Comparison of ENCODE assay signal across 9 cellular contexts in genomic region chr1:226655251-226656163, GRCh38.
DNase-seq lines count a peak whose midpoint lies in the region; ATAC-seq and TF ChIP-seq lines count a peak whose summit lies in the region.
"Had no signal": no experiment of that assay in that cellular context is flagged by ENCODE, and none has a peak within 500 bp of the region (broad histone marks: within the 10 kb centered on the region; RNA-seq: fewer than 3 reads in every experiment).

No MANE protein-coding gene starts in this region.

- H3K27ac ChIP-seq in DOHH2 (ENCODE audit: low read depth, low read length) (no peak overlapping the region), HUES6 (ENCODE audit: low read depth, low read length) (peak overlapping the region; percentile 51; the same call in 1 of the 2 replicates)

- H3K36me3 Mint-ChIP-seq in activated CD4-positive, alpha-beta memory T cell treated with anti-CD3 and anti-CD28 coated beads, Interleukin-2, amount 10 ng/mL, durations not matched to agents 7 days and 5 days (ENCODE audit: low read depth) = peaks cover 8% of the 10 kb centered on the region

- H3K9ac ChIP-seq in HUES6 (ENCODE audit: low read length) = peak overlapping the region; percentile 80

- POLR2A ChIA-PET in activated CD4-positive, alpha-beta memory T cell treated with anti-CD3 and anti-CD28 coated beads, Interleukin-2, amount 10 ng/mL, durations not matched to agents 7 days and 5 days (lab: Charles Lee) = interaction anchor here (1.4 to 3.9 kb wide), 3 partner anchors 8 to 248 kb away, joined by 3 to 51 read pairs (median 8); partner anchors contain the start of gene PARP1

- H3K27me3 ChIP-seq in DOHH2 (ENCODE audit: control insufficient read depth, low read length) = no peaks in the 10 kb centered on the region
- no peaks in the 10 kb centered on the region for H3K27me3 ChIP-seq in HUES6 (ENCODE audit: control insufficient read depth, insufficient read depth, low read length)
- H3K27me3 ChIP-seq: cardiac muscle cell had no signal

- H3K4me3 ChIP-seq in DOHH2 (ENCODE audit: low read length) (peak overlapping the region; percentile 76), HUES6 (ENCODE audit: low read depth, low read length) (no peak overlapping the region), mucosa of descending colon (no peak overlapping the region)
- H3K4me3 ChIP-seq: cardiac muscle cell had no signal

- H3K36me3 ChIP-seq in DOHH2 (ENCODE audit: control insufficient read depth, low read length) (peaks cover 53% of the 10 kb centered on the region), HUES6 (ENCODE audit: control insufficient read depth, insufficient read depth, low read length) (no peaks in the 10 kb centered on the region), mucosa of descending colon (ENCODE audit: low read depth) (no peaks in the 10 kb centered on the region)
- H3K36me3 ChIP-seq: cardiac muscle cell had no signal

- H3K9me3 Mint-ChIP-seq in activated CD4-positive, alpha-beta memory T cell treated with anti-CD3 and anti-CD28 coated beads, Interleukin-2, amount 10 ng/mL, durations not matched to agents 7 days and 5 days = no peaks in the 10 kb centered on the region

- H3K9me3 ChIP-seq in DOHH2 (ENCODE audit: control insufficient read depth, insufficient read depth, low read length) = no peaks in the 10 kb centered on the region
- no peaks in the 10 kb centered on the region for H3K9me3 ChIP-seq in HUES6 (ENCODE audit: control insufficient read depth, insufficient read depth, low read depth, low read length)
- no peaks in the 10 kb centered on the region for H3K9me3 ChIP-seq in mucosa of descending colon

- no peak for TF ChIP-seq CTCF in DOHH2 (IDR thresholded peaks at IDR 0.05; ENCODE audit: low read depth, low read length, poor library complexity, severe bottlenecking)
- no peak for TF ChIP-seq CTCF in mucosa of descending colon (IDR thresholded peaks at IDR 0.05)

- H3K4me1 ChIP-seq in DOHH2 (ENCODE audit: control insufficient read depth, low read length) (no peaks in the 10 kb centered on the region), HUES6 (ENCODE audit: control insufficient read depth, insufficient read depth, low read length) (peaks cover 66% of the 10 kb centered on the region), mucosa of descending colon (ENCODE audit: low read depth) (peaks cover 33% of the 10 kb centered on the region)

- H3K4me3 Mint-ChIP-seq in activated CD4-positive, alpha-beta memory T cell treated with anti-CD3 and anti-CD28 coated beads, Interleukin-2, amount 10 ng/mL, durations not matched to agents 7 days and 5 days = peak overlapping the region; percentile 2

- peaks cover 45% of the 10 kb centered on the region for H3F3A ChIP-seq in DOHH2 (ENCODE audit: control insufficient read depth, insufficient read depth)

- H3K9me2 ChIP-seq in DOHH2 (replicated peaks; ENCODE audit: control insufficient read depth, low read length) = no peaks in the 10 kb centered on the region

- peaks cover 67% of the 10 kb centered on the region for H3K79me2 ChIP-seq in DOHH2 (ENCODE audit: control insufficient read depth, low read length)

- CTCF ChIA-PET in activated CD4-positive, alpha-beta memory T cell treated with anti-CD3 and anti-CD28 coated beads, Interleukin-2, amount 10 ng/mL, durations not matched to agents 7 days and 5 days (lab: Charles Lee) = no interaction called here

- intact Hi-C loops in mucosa of descending colon (cut with DNase I, micrococcal nuclease) = loop anchor here in 1 of 2 donors (10.0 kb wide), 1 partner anchor 79 kb away; the partner anchor contains the start of gene ITPKB

- H3K4me1 Mint-ChIP-seq in activated CD4-positive, alpha-beta memory T cell treated with anti-CD3 and anti-CD28 coated beads, Interleukin-2, amount 10 ng/mL, durations not matched to agents 7 days and 5 days = peaks cover 72% of the 10 kb centered on the region

- ATAC-seq in mucosa of descending colon (peak; percentile 20), HG02610 (IDR thresholded peaks at IDR 0.05; ENCODE audit: unreplicated experiment) (no peak), GM19467 (IDR thresholded peaks at IDR 0.05; ENCODE audit: unreplicated experiment) (no peak)

- peak overlapping the region; percentile 88 for H3K27ac Mint-ChIP-seq in activated CD4-positive, alpha-beta memory T cell treated with anti-CD3 and anti-CD28 coated beads, Interleukin-2, amount 10 ng/mL, durations not matched to agents 7 days and 5 days

- DNase-seq in activated CD4-positive, alpha-beta memory T cell treated with anti-CD3 and anti-CD28 coated beads, Interleukin-2, amount 10 ng/mL, durations not matched to agents 7 days and 5 days = no peak
- peak in 2 of 3 donors; percentile 42 to 66 for DNase-seq in mucosa of descending colon
- DNase-seq in NCI-H2029 (lab: John Stamatoyannopoulos, UW) = no peak
- no peak for DNase-seq in GM19240 (ENCODE audit: insufficient read length, low spot score)

- H4K20me1 ChIP-seq in DOHH2 (ENCODE audit: control insufficient read depth, insufficient read depth, low read depth, low read length) = no peaks in the 10 kb centered on the region

- no peak overlapping the region for H3K4me2 ChIP-seq in DOHH2 (ENCODE audit: low read length)

- no peaks in the 10 kb centered on the region for H3K27me3 Mint-ChIP-seq in activated CD4-positive, alpha-beta memory T cell treated with anti-CD3 and anti-CD28 coated beads, Interleukin-2, amount 10 ng/mL, durations not matched to agents 7 days and 5 days

Comparison
In these comparisons a context has a peak if more than half of its experiments do, and no peak if none do; other contexts are left out.
1. DNase-seq: peak in mucosa of descending colon (2 of 3); none in activated CD4-positive, alpha-beta memory T cell treated with anti-CD3 and anti-CD28 coated beads, Interleukin-2, amount 10 ng/mL, durations not matched to agents 7 days and 5 days (single experiment), NCI-H2029 (single experiment) and GM19240 (single experiment).